18 cellular contexts compared by ENCODE assay signal in the genomic region with DNA sequence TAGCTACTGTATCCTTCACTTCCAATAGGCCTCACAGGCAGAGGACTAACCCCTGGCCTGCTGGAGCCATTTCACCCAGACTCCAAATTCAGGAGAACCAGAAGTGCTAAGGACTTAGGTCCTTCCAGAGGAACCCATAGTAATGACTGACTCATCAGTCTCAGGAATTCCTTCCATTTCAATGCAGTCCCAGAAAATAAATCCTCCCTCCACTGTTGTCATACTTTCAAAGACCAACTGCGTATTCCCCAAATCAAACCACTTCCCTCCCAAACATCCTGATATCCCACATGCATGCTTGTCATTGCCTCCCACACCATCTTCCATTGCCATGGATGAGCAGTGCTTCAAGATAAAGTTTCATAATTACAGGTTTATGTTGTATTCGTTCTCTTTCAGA. TPM values are rescaled to one million over a fixed set of nuclear protein-coding genes. Genes with fewer than 3 reads are reported as not detected.
DNase-seq lines count a peak whose midpoint lies in the region; ATAC-seq and TF ChIP-seq lines count a peak whose summit lies in the region.
"Had no signal": no experiment of that assay in that cellular context is flagged by ENCODE, and none has a peak within 500 bp of the region (broad histone marks: within the 10 kb centered on the region; RNA-seq: fewer than 3 reads in every experiment).

No MANE protein-coding gene starts in this region.

- no peak overlapping the region for H3K27ac ChIP-seq in colonic mucosa
- H3K27ac ChIP-seq: left ventricle myocardium inferior had no signal

- DNase-seq in AG08395 (ENCODE audit: low spot score) (peak; percentile 77), LHCN-M2 (ENCODE audit: low read depth) (peak; percentile 80), dermis blood vessel endothelial cell (peak; percentile 50), myocyte (ENCODE audit: low read depth) (peak; percentile 26), NCI-H526 treated with DMSO at 0.1 percent for 48 hours (lab: John Stamatoyannopoulos, UW) (no peak), colonic mucosa (no peak), occipital lobe (lab: John Stamatoyannopoulos, UW) (no peak)
- DNase-seq: activated CD4-positive, alpha-beta T cell treated with anti-CD3 and anti-CD28 coated beads, Interleukin-2, amount 10 ng/mL, durations not matched to agents 24 days and 14 days; activated T-cell treated with anti-CD3 and anti-CD28 coated beads, Interleukin-2, amount 50 U/mL, for 48 hours; effector CD8-positive, alpha-beta T cell; left ventricle myocardium inferior; NCI-H1436; NCI-H510A treated with DMSO at 0.1 percent for 48 hours; RPMI8226; substantia nigra had no signal

- no peak overlapping the region for H3K4me3 ChIP-seq in colonic mucosa
- H3K4me3 ChIP-seq: left ventricle myocardium inferior, skin epidermis had no signal

- TF ChIP-seq CTCF in colonic mucosa (IDR thresholded peaks at IDR 0.05) = no peak

- no peak for ATAC-seq in HG02759 (IDR thresholded peaks at IDR 0.05; ENCODE audit: unreplicated experiment)

- intact Hi-C loops in colonic mucosa (cut with DNase I) = no loop called here

- H3K4me1 ChIP-seq in colonic mucosa = no peaks in the 10 kb centered on the region
- H3K4me1 ChIP-seq: left ventricle myocardium inferior had no signal

- no peak overlapping the region for H3K9ac ChIP-seq in colonic mucosa (ENCODE audit: low read depth in 2 of 2, low read length in 2 of 2)

- no peaks in the 10 kb centered on the region for H3K9me3 ChIP-seq in colonic mucosa
- H3K9me3 ChIP-seq: left ventricle myocardium inferior had no signal

- no peaks in the 10 kb centered on the region for H3K36me3 ChIP-seq in colonic mucosa
- H3K36me3 ChIP-seq: left ventricle myocardium inferior had no signal

- H3K27me3 ChIP-seq in colonic mucosa = no peaks in the 10 kb centered on the region

RNA-seq across cellular contexts. Expression of gene NT5E, which starts 31.8 kb away (rescaled TPM):
- total RNA-seq in LHCN-M2 (2014; rRNA removed) (762 and 846 TPM in 2 replicates), dermis blood vessel endothelial cell (96.7 and 157 TPM in 2 replicates), myocyte (29.4 and 42.7 TPM in 2 replicates), colonic mucosa (10 to 100 TPM; 18.6 to 28.0 TPM), occipital lobe (4.7 TPM)
- 193 TPM for polyA plus RNA-seq in LHCN-M2 (2012)
- 37.9 TPM for polyA plus RNA-seq in myocyte (2012)
- polyA plus RNA-seq: neural cell had no signal

Comparison
In these comparisons a context has a peak if more than half of its experiments do, and no peak if none do; other contexts are left out.
1. DNase-seq: peak in AG08395 (single experiment), LHCN-M2 (single experiment), dermis blood vessel endothelial cell (single experiment) and myocyte (single experiment); none in NCI-H526 treated with DMSO at 0.1 percent for 48 hours (single experiment), colonic mucosa (single experiment) and occipital lobe (single experiment).